In the genomic region with DNA sequence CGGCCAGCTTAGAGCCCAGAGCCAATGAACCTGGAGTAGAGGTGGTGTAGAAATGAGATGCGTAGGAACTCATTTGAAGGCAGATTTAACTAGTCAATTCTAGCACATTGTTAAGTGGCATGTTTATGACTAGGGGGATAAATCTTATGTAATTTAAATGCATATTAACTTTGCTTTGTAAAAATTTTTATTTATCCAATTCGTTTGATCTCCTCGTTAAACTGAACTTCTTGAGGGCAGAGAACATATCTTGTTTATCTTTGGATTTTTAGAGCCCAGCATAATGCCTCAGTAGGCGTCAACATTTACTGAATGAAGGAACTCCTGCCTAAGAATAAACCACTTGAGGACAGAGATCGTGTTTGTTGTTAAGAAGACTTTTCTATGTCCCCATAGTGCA, we compare ENCODE assay signal across 9 cellular contexts.
"Had no signal": no experiment of that assay in that cellular context is flagged by ENCODE, and none has a peak within 500 bp of the region (broad histone marks: within the 10 kb centered on the region; RNA-seq: fewer than 3 reads in every experiment).

No MANE protein-coding gene starts in this region.

- DNase-seq: H9, HCEC 1CT, IMR-90, KG1 had no signal

- FAIRE-seq: H1, H54, HepG2, K562 had no signal

- ATAC-seq: GM23338, HepG2, K562 had no signal
